8 cellular contexts compared by ENCODE assay signal in the genomic region with DNA sequence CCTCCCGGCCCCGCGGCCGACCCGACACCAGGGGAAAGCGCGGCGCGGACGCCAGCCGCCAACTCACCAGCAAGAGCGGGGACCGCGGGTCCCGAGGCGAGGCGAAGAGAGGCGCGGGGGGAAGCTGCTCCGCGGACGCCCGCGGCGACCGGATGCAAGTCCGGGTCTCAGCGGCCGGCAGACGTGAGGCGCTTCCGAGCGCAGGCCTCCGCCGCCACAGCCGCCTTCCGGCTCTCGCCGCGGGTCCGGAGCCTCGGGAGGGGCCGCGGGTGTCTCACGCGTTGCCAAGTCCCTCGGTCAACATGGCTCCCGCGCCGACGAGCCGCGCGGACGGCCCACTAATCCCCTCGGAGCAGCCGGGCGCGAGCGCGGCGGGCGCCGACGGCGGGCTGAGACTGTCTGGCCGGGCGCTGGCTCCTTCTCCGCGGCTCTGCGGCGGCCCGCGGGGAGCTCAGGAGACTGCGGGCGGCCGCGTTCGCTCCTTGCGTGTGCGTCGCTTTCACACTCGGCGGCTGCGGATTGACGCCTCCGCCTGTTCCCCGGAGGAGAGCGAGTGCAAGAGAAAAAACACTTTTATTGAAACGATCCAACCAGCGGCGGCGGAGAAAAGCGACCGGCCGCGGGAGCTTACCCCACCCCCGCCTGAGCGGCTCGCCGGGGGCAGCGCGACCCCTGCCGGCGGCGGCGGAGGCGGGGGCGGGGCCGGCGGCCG. TPM values are rescaled to one million over a fixed set of nuclear protein-coding genes. Genes with fewer than 3 reads are reported as not detected.
DNase-seq lines count a peak whose midpoint lies in the region; ATAC-seq and TF ChIP-seq lines count a peak whose summit lies in the region.

A gene (minus strand): TSS at position 521 of the 712 bp plus-strand sequence. CDS start 65,603 bp downstream, outside the sequence.

- H3K27me3 ChIP-seq in right atrium auricular region = no peaks in the 10 kb centered on the region
- H3K27me3 ChIP-seq in uterus = no peaks in the 10 kb centered on the region

- H3K27ac Mint-ChIP-seq in T-helper 17 cell = peak within 1 kb of the TSS; percentile 97

- TF ChIP-seq CTCF in GM13977 (IDR thresholded peaks at IDR 0.05; ENCODE audit: extremely low read depth, insufficient read depth, missing control alignments) (peak; percentile 60), right atrium auricular region (IDR thresholded peaks at IDR 0.05) (peak; percentile 47 to 68), uterus (IDR thresholded peaks at IDR 0.05) (peak; percentile 19 to 77 (median 68))

- H3K4me3 ChIP-seq in right atrium auricular region (peak within 1 kb of the TSS; percentile 91 to 97), uterus (peak within 1 kb of the TSS; percentile 76 to 98)

- H3K27ac ChIP-seq in right atrium auricular region (peak within 1 kb of the TSS; percentile 99 to 100), uterus (peak within 1 kb of the TSS; percentile 98 to 99)

- H3K4me3 Mint-ChIP-seq in T-helper 17 cell = peak within 1 kb of the TSS; percentile 96

- in situ Hi-C loops in GM13977 (cut with MboI; ENCODE audit: low pct_unique_long_range_greater_than_20kb, low sequenced_read_pairs, unreplicated experiment) = no loop called here

- peaks cover 31% of the 10 kb centered on the region for H3K4me1 Mint-ChIP-seq in T-helper 17 cell

- H3K4me1 ChIP-seq in right atrium auricular region (peaks cover 0 to 23% of the 10 kb centered on the region in 2 donors), uterus (peaks cover 0 to 3% of the 10 kb centered on the region in 2 donors)

- no peaks in the 10 kb centered on the region for H3K27me3 Mint-ChIP-seq in T-helper 17 cell

- TF ChIP-seq POLR2A in uterus (IDR thresholded peaks at IDR 0.05) = peak; percentile 71 to 81

- intact Hi-C loops in uterus (cut with DNase I; ENCODE audit: low total_unique reads) = loop anchor here (10.0 kb wide), 2 partner anchors 85 to 165 kb away; a partner anchor contains a TSS

- H3K36me3 Mint-ChIP-seq in T-helper 17 cell (ENCODE audit: low read depth) = no peaks in the 10 kb centered on the region

- peak; percentile 36 for ATAC-seq in HG02870 (IDR thresholded peaks at IDR 0.05; ENCODE audit: unreplicated experiment)
- ATAC-seq in T-helper 17 cell = peak; percentile 69

- H3K9me3 ChIP-seq in T-helper 17 cell (ENCODE audit: control insufficient read depth, low read length, poor library complexity, severe bottlenecking) (no peaks in the 10 kb centered on the region), right atrium auricular region (no peaks in the 10 kb centered on the region), uterus (no peaks in the 10 kb centered on the region)

- DNase-seq in GM13977 (ENCODE audit: low spot score) = peak; percentile 92
- DNase-seq in NCI-H146 treated with DMSO at 0.1 percent for 48 hours (lab: John Stamatoyannopoulos, UW; ENCODE audit: unreplicated experiment) = peak; percentile 40
- DNase-seq in T-helper 17 cell = peak; percentile 84 to 88 (median 86)
- DNase-seq in amygdala (lab: John Stamatoyannopoulos, UW) = peak; percentile 18 to 89 (median 78)
- DNase-seq in right atrium auricular region (ENCODE audit: low spot score) = peak; percentile 85
- DNase-seq in putamen (ENCODE audit: low spot score) = peak; percentile 92
- DNase-seq in uterus = peak; percentile 87

- no peaks in the 10 kb centered on the region for H3K36me3 ChIP-seq in right atrium auricular region
- H3K36me3 ChIP-seq in uterus = no peaks in the 10 kb centered on the region

RNA-seq across cellular contexts. Expression of the gene that starts here (rescaled TPM):
- total RNA-seq in T-helper 17 cell (100 to 1,000 TPM; 123 to 131 TPM), right atrium auricular region (10 to 100 TPM; 20.9 to 27.1 TPM), uterus (100 to 1,000 TPM in 2 of 4 donors, 10 to 100 TPM in 2; 93.5 to 105 (median 102) TPM)

Comparison
In these comparisons a context has a peak if more than half of its experiments do, and no peak if none do; other contexts are left out.
1. Peak in every context shown above with its lines: DNase-seq, ATAC-seq, H3K4me3 ChIP-seq and H3K27ac ChIP-seq.
2. DNase-seq: peak in every context shown above with its lines; median percentile 92 in GM13977; 92 in putamen; 87 in uterus; 86 in T-helper 17 cell; 85 in right atrium auricular region; 78 in amygdala; 40 in NCI-H146 treated with DMSO at 0.1 percent for 48 hours.